24 cellular contexts compared by ENCODE assay signal in the genomic region with DNA sequence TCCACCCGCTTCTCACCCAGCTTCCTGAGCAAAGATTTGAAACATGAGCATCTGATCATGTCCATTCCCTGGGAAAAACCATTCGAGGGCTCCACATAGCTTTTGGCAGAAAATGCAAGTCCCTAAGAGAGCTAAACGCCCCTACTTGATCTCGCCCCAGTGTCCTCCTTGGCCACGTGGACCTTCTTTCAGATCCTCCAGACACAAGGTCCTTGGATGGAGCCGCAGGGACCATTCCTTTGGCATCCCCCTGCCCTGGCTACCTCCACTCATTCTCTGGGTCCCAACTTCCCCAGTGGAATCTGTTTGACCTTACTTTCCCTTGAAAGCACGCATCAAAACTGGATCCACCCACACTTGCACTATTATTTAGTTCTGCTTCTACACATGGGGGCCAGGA.
DNase-seq lines count a peak whose midpoint lies in the region; ATAC-seq, FAIRE-seq and TF ChIP-seq lines count a peak whose summit lies in the region.
"Had no signal": no experiment of that assay in that cellular context is flagged by ENCODE, and none has a peak within 500 bp of the region (broad histone marks: within the 10 kb centered on the region; RNA-seq: fewer than 3 reads in every experiment).

No MANE protein-coding gene starts in this region.

- no peaks in the 10 kb centered on the region for H3K79me1 ChIP-seq in mesendoderm (ENCODE audit: low read length)

- no peak for DNase-seq in astrocyte (ENCODE audit: low read depth)
- no peak for DNase-seq in mesendoderm
- DNase-seq in progenitor cell of endocrine pancreas (ENCODE audit: low spot score, unreplicated experiment) = no peak
- DNase-seq in pancreas = no peak
- DNase-seq in activated CD4-positive, alpha-beta memory T cell treated with anti-CD3 and anti-CD28 coated beads for 36 hours = no peak
- DNase-seq in mucosa of descending colon = no peak
- DNase-seq: CD4-positive, CD25-positive, alpha-beta regulatory T cell; CD8-positive, alpha-beta T cell; DMS 273 treated with DMSO at 0.1 percent for 48 hours; DMS79; EL; GDM1; GM23248; H7; HCEC 1CT had no signal

- no peak overlapping the region for H2BK120ac ChIP-seq in mesendoderm (ENCODE audit: low read depth, low read length)

- H3K18ac ChIP-seq in mesendoderm (ENCODE audit: low read length) = no peak overlapping the region

- H3K36me3 ChIP-seq in astrocyte (ENCODE audit: insufficient read depth, low read length) (no peaks in the 10 kb centered on the region), mesendoderm (ENCODE audit: control insufficient read depth, insufficient read depth, low read length) (no peaks in the 10 kb centered on the region), pancreas (no peaks in the 10 kb centered on the region), mucosa of descending colon (ENCODE audit: low read depth) (no peaks in the 10 kb centered on the region)
- H3K36me3 ChIP-seq: BLaER1 had no signal

- peaks cover 7% of the 10 kb centered on the region for H3K4me1 Mint-ChIP-seq in astrocyte (ENCODE audit: low read depth, unreplicated experiment)
- peaks cover 3% of the 10 kb centered on the region for H3K4me1 Mint-ChIP-seq in progenitor cell of endocrine pancreas (ENCODE audit: low read depth)
- no peaks in the 10 kb centered on the region for H3K4me1 Mint-ChIP-seq in activated CD4-positive, alpha-beta memory T cell treated with anti-CD3 and anti-CD28 coated beads for 36 hours (ENCODE audit: low read depth)
- H3K4me1 Mint-ChIP-seq: B cell had no signal

- H3K27me3 Mint-ChIP-seq in astrocyte (ENCODE audit: low read depth, unreplicated experiment) (peaks cover 68% of the 10 kb centered on the region), progenitor cell of endocrine pancreas (peaks cover 42% of the 10 kb centered on the region)
- peaks cover 4% of the 10 kb centered on the region for H3K27me3 Mint-ChIP-seq in activated CD4-positive, alpha-beta memory T cell treated with anti-CD3 and anti-CD28 coated beads for 36 hours
- H3K27me3 Mint-ChIP-seq: B cell had no signal

- H3K4me1 ChIP-seq in astrocyte (ENCODE audit: insufficient read depth, low read length) (no peaks in the 10 kb centered on the region), mesendoderm (ENCODE audit: control insufficient read depth, low read depth, low read length) (peaks cover 10% of the 10 kb centered on the region), pancreas (no peaks in the 10 kb centered on the region), mucosa of descending colon (ENCODE audit: low read depth) (no peaks in the 10 kb centered on the region)

- no peak overlapping the region for H2AFZ ChIP-seq in astrocyte (ENCODE audit: low read depth, low read length)
- H2AFZ ChIP-seq: GM23248 had no signal

- no peak overlapping the region for H2BK15ac ChIP-seq in mesendoderm (replicated peaks; ENCODE audit: low read depth)

- H3K36me3 Mint-ChIP-seq in astrocyte (ENCODE audit: low read depth, unreplicated experiment) = peaks cover 11% of the 10 kb centered on the region
- H3K36me3 Mint-ChIP-seq in progenitor cell of endocrine pancreas (ENCODE audit: insufficient read depth) = no peaks in the 10 kb centered on the region
- H3K36me3 Mint-ChIP-seq in activated CD4-positive, alpha-beta memory T cell treated with anti-CD3 and anti-CD28 coated beads for 36 hours = no peaks in the 10 kb centered on the region
- H3K36me3 Mint-ChIP-seq: CD4-positive, CD25-positive, alpha-beta regulatory T cell had no signal

- WGBS in mesendoderm (ENCODE audit: extremely low coverage, insufficient coverage, low lambda C conversion rate) = no CpG with 5 or more reads among the region's 7 CpGs
- 42 to 49% methylated on average over 7 of the region's 7 CpGs for WGBS in pancreas, 2 donors

- ATAC-seq in pancreas (no peak), mucosa of descending colon (no peak)
- ATAC-seq: CD8-positive, alpha-beta T cell; GM12878 had no signal

- no peak overlapping the region for H3K4me3 Mint-ChIP-seq in astrocyte (ENCODE audit: unreplicated experiment)
- no peak overlapping the region for H3K4me3 Mint-ChIP-seq in progenitor cell of endocrine pancreas (ENCODE audit: low read depth)
- H3K4me3 Mint-ChIP-seq in activated CD4-positive, alpha-beta memory T cell treated with anti-CD3 and anti-CD28 coated beads for 36 hours = no peak overlapping the region
- H3K4me3 Mint-ChIP-seq: B cell; CD8-positive, alpha-beta T cell had no signal

- no peak overlapping the region for H3K56ac ChIP-seq in mesendoderm (ENCODE audit: low read length)

- H3K9ac ChIP-seq in astrocyte (ENCODE audit: low read length) = no peak overlapping the region
- no peak overlapping the region for H3K9ac ChIP-seq in mesendoderm (ENCODE audit: low read length)
- H3K9ac ChIP-seq: BLaER1, GM23248 had no signal

- TF ChIP-seq CTCF in astrocyte (IDR thresholded peaks at IDR 0.05; ENCODE audit: insufficient read depth, low read depth, low read length) (no peak), progenitor cell of endocrine pancreas (IDR thresholded peaks at IDR 0.05; ENCODE audit: unreplicated experiment) (no peak), pancreas (IDR thresholded peaks at IDR 0.05) (no peak), mucosa of descending colon (IDR thresholded peaks at IDR 0.05) (no peak)

- H4K5ac ChIP-seq in mesendoderm (ENCODE audit: low read length) = no peak overlapping the region

- H3K27ac Mint-ChIP-seq in astrocyte (ENCODE audit: unreplicated experiment) = peak overlapping the region; percentile 29
- peak overlapping the region; percentile 29 for H3K27ac Mint-ChIP-seq in progenitor cell of endocrine pancreas
- no peak overlapping the region for H3K27ac Mint-ChIP-seq in activated CD4-positive, alpha-beta memory T cell treated with anti-CD3 and anti-CD28 coated beads for 36 hours
- H3K27ac Mint-ChIP-seq: B cell; CD4-positive, CD25-positive, alpha-beta regulatory T cell; CD8-positive, alpha-beta T cell had no signal

- H3K79me2 ChIP-seq in astrocyte (ENCODE audit: insufficient read depth, low read length) (no peaks in the 10 kb centered on the region), mesendoderm (ENCODE audit: control insufficient read depth, insufficient read depth, low read length) (no peaks in the 10 kb centered on the region)

- H3K4me2 ChIP-seq in astrocyte (ENCODE audit: low read length) = no peak overlapping the region
- H3K4me2 ChIP-seq in mesendoderm (ENCODE audit: low read length) = no peak overlapping the region
- H3K4me2 ChIP-seq: BLaER1 had no signal

- intact Hi-C loops in pancreas (cut with DNase I) (no loop called here), mucosa of descending colon (cut with DNase I, micrococcal nuclease) (no loop called here)
- intact Hi-C loops in activated CD4-positive, alpha-beta memory T cell treated with anti-CD3 and anti-CD28 coated beads for 36 hours (cut with micrococcal nuclease) = no loop called here

- no peaks in the 10 kb centered on the region for H4K20me1 ChIP-seq in astrocyte (ENCODE audit: insufficient read depth, low read length)

- POLR2A ChIA-PET in activated CD4-positive, alpha-beta memory T cell treated with anti-CD3 and anti-CD28 coated beads for 36 hours (lab: Charles Lee) = no interaction called here

- H3K9me3 ChIP-seq in astrocyte (ENCODE audit: insufficient read depth, low read depth, low read length) = no peaks in the 10 kb centered on the region
- no peaks in the 10 kb centered on the region for H3K9me3 ChIP-seq in pancreas
- H3K9me3 ChIP-seq in mucosa of descending colon = no peaks in the 10 kb centered on the region
- H3K9me3 ChIP-seq: BLaER1 had no signal

- CTCF ChIA-PET in activated CD4-positive, alpha-beta memory T cell treated with anti-CD3 and anti-CD28 coated beads for 36 hours (lab: Charles Lee) = no interaction called here

- no peak for FAIRE-seq in astrocyte (lab: Jason Lieb, UNC)
- FAIRE-seq in pancreas (lab: Jason Lieb, UNC) = no peak
- FAIRE-seq: A204.1, D721Med, GM12878, GM19239, H1 had no signal

- H3K4ac ChIP-seq in mesendoderm (ENCODE audit: low read depth, low read length) = no peak overlapping the region

- no peak overlapping the region for H3K27ac ChIP-seq in astrocyte (ENCODE audit: low read depth, low read length)
- no peak overlapping the region for H3K27ac ChIP-seq in mesendoderm (ENCODE audit: low read depth, low read length)
- no peak overlapping the region for H3K27ac ChIP-seq in pancreas
- H3K27ac ChIP-seq: 22Rv1, BLaER1, C4-2B, GM23248 had no signal

- H2BK5ac ChIP-seq in mesendoderm (ENCODE audit: low read length) = no peak overlapping the region

- H3K4me3 ChIP-seq in astrocyte (ENCODE audit: insufficient read depth, low read depth, low read length) (no peak overlapping the region), mesendoderm (ENCODE audit: low read length) (no peak overlapping the region), pancreas (no peak overlapping the region), mucosa of descending colon (no peak overlapping the region)
- H3K4me3 ChIP-seq: BLaER1, GM12878, GM23248 had no signal

- H3K27me3 ChIP-seq in astrocyte (ENCODE audit: insufficient read depth, low read length) = no peaks in the 10 kb centered on the region
- no peaks in the 10 kb centered on the region for H3K27me3 ChIP-seq in mesendoderm (ENCODE audit: insufficient read depth, low read length, poor library complexity)
- peaks cover 0 to 5% (median 0%) of the 10 kb centered on the region in 4 donors for H3K27me3 ChIP-seq in pancreas
- H3K27me3 ChIP-seq: BLaER1 had no signal

- H3K23ac ChIP-seq in mesendoderm (ENCODE audit: low read length) = no peak overlapping the region

- peak overlapping the region; percentile 49 for H2AK5ac ChIP-seq in mesendoderm (ENCODE audit: low read length)

- H3K9me3 Mint-ChIP-seq in astrocyte (ENCODE audit: unreplicated experiment) (peaks cover 9% of the 10 kb centered on the region), progenitor cell of endocrine pancreas (ENCODE audit: low read depth) (no peaks in the 10 kb centered on the region)
- no peaks in the 10 kb centered on the region for H3K9me3 Mint-ChIP-seq in activated CD4-positive, alpha-beta memory T cell treated with anti-CD3 and anti-CD28 coated beads for 36 hours
- H3K9me3 Mint-ChIP-seq: CD4-positive, CD25-positive, alpha-beta regulatory T cell; CD8-positive, alpha-beta T cell had no signal

- no peak overlapping the region for H4K8ac ChIP-seq in mesendoderm (ENCODE audit: low read depth, low read length)
